Comparison of ENCODE assay signal across 10 cellular contexts in the genomic region with DNA sequence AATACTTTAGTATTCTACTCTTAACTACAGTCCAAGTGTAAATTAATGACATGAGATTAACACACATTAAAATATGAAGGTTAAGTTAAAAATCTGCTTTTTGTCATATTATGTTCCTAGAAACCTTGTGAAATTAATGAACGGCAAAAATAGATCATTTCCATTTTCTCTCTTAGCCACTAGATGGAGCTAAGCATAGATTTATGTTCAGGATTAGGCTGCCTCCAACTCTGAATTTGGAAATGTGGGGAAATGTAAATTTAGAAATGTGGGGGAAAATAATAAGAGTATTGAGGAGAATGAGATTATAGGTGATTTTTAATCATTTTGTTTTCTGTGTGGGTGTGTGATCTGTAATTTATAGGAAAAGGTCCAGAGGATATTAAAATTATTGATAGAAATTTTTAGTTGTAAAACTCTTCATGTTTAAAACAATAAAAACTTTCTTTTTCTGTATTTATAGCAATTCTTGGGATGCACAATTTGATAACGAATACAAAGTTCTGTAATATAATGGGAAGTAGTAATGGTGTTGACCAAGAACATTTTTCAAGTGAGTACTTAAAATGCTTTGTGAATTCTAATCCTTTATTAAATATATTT. TPM values are rescaled to one million over a fixed set of nuclear protein-coding genes. Genes with fewer than 3 reads are reported as not detected.
A peak's percentile ranks its signal among the peaks of the same experiment; 100 is the strongest.
DNase-seq lines count a peak whose midpoint lies in the region; ATAC-seq and TF ChIP-seq lines count a peak whose summit lies in the region.
"Had no signal": no experiment of that assay in that cellular context is flagged by ENCODE, and none has a peak within 500 bp of the region (broad histone marks: within the 10 kb centered on the region; RNA-seq: fewer than 3 reads in every experiment).

No MANE protein-coding gene starts in this region.

- peaks cover 22% of the 10 kb centered on the region for H3K9me3 Mint-ChIP-seq in nephron progenitor cell

- H3K27me3 Mint-ChIP-seq in nephron progenitor cell (ENCODE audit: low read depth, poor library complexity): no peaks in the 10 kb centered on the region

- peaks cover 67% of the 10 kb centered on the region for H3K36me3 Mint-ChIP-seq in nephron progenitor cell (ENCODE audit: low read depth)

- DNase-seq in NCI-H1105 treated with DMSO at 0.1 percent for 48 hours (lab: John Stamatoyannopoulos, UW) (peak; percentile 16), NCI-H1105 (lab: John Stamatoyannopoulos, UW) (no peak), NCI-H460 (ENCODE audit: extremely low read depth, low read depth) (peak; percentile 25), coronary artery (ENCODE audit: low spot score) (no peak), nephron progenitor cell (no peak), HK-2 (ENCODE audit: unreplicated experiment) (no peak), NCI-H510A (lab: John Stamatoyannopoulos, UW) (no peak)

- H3K27ac ChIP-seq in coronary artery: no peak overlapping the region
- H3K27ac ChIP-seq: BLaER1 treated with 17β-estradiol and CSF1 and Interleukin-3, amounts not matched to agents 10 nM and 100 nM; skin epidermis had no signal

- TF ChIP-seq CTCF in coronary artery (IDR thresholded peaks at IDR 0.05): peak; percentile 30
- TF ChIP-seq CTCF in nephron progenitor cell (IDR thresholded peaks at IDR 0.05): peak; percentile 68

- no peak overlapping the region for H3K4me3 ChIP-seq in coronary artery
- H3K4me3 ChIP-seq: BLaER1 treated with 17β-estradiol and CSF1 and Interleukin-3, amounts not matched to agents 10 nM and 100 nM; skin epidermis had no signal

- peaks cover 11% of the 10 kb centered on the region for H3K4me1 Mint-ChIP-seq in nephron progenitor cell

- no peak overlapping the region for H3K4me3 Mint-ChIP-seq in nephron progenitor cell

- no peak overlapping the region for H3K27ac Mint-ChIP-seq in nephron progenitor cell

- no peak for ATAC-seq in GM21390 (IDR thresholded peaks at IDR 0.05; ENCODE audit: unreplicated experiment)

RNA-seq across cellular contexts. Expression of a gene that starts 59.2 kb away (rescaled TPM):
- 59.0 and 60.7 TPM in 2 replicates for total RNA-seq in NCI-H460 (2014; rRNA removed; shearing (Covaris generic))
- 18.0 and 23.0 TPM in 2 replicates for polyA plus RNA-seq in NCI-H460 (2014; cell fraction: nucleus; rRNA removed)

Comparison
In these comparisons a context has a peak if more than half of its experiments do, and no peak if none do; other contexts are left out.
1. DNase-seq: peak in NCI-H1105 treated with DMSO at 0.1 percent for 48 hours (single experiment) and NCI-H460 (single experiment); none in NCI-H1105 (single experiment), coronary artery (single experiment), nephron progenitor cell (single experiment), HK-2 (single experiment) and NCI-H510A (single experiment).